8 cellular contexts compared by ENCODE assay signal in the genomic region with DNA sequence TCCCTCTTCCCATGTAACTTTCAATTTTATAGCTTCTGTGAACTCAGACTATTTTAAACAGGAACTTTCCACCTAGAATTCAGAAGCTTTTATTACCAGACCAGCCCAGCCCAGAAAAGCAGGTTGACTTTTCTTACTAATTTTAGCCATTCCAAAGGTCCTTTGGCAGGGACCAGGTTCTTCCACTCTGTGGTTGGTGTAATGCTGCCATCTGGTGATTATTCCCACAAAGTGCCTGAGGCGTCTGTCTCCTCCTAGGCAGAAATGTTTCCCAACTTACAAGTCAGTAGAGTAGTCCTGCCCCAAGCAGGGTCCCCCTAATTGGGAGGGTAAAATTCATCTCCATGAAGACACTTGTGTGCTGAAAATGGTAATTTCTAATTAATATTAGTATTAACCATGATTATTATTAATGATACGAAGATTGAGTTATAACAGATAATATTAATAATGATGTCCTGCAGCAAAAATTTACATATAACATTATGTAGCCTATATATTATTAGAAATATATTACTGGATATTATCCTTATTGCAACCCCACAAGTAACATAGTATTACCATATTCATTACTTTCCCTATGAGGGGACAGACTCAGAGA. TPM values are rescaled to one million over a fixed set of nuclear protein-coding genes. Genes with fewer than 3 reads are reported as not detected.
DNase-seq lines count a peak whose midpoint lies in the region; ATAC-seq and TF ChIP-seq lines count a peak whose summit lies in the region.

No MANE protein-coding gene starts in this region.

- ATAC-seq in foreskin keratinocyte (peak; percentile 77), GM19395 (IDR thresholded peaks at IDR 0.05; ENCODE audit: unreplicated experiment) (no peak), GM21576 (IDR thresholded peaks at IDR 0.05; ENCODE audit: unreplicated experiment) (no peak)
- no peak for ATAC-seq in activated naive CD8-positive, alpha-beta T cell treated with anti-CD3 and anti-CD28 coated beads, Interleukin-2, amount 50 U/mL, for 24 hours

- H3K4me1 Mint-ChIP-seq in activated naive CD8-positive, alpha-beta T cell treated with anti-CD3 and anti-CD28 coated beads, Interleukin-2, amount 50 U/mL, for 24 hours, result no peaks in the 10 kb centered on the region

- TF ChIP-seq CTCF in GM10266 (IDR thresholded peaks at IDR 0.05; ENCODE audit: control insufficient read depth, insufficient read depth, low read depth, missing control alignments), result peak; percentile 44
- peak; percentile 87 for TF ChIP-seq CTCF in foreskin keratinocyte (conservative IDR thresholded peaks at IDR 0.05)

- H3K9me3 Mint-ChIP-seq in activated naive CD8-positive, alpha-beta T cell treated with anti-CD3 and anti-CD28 coated beads, Interleukin-2, amount 50 U/mL, for 24 hours, result no peaks in the 10 kb centered on the region

- intact Hi-C loops in posterior cingulate gyrus (cut with DNase I), result loop anchor here (1.0 to 5.0 kb wide), 4 partner anchors 191 to 499 kb away; no protein-coding TSS in a partner anchor

- H3K9me3 ChIP-seq in SK-N-MC (ENCODE audit: low read depth, low read length), result no peaks in the 10 kb centered on the region

- no peak overlapping the region for H3K4me3 Mint-ChIP-seq in activated naive CD8-positive, alpha-beta T cell treated with anti-CD3 and anti-CD28 coated beads, Interleukin-2, amount 50 U/mL, for 24 hours

- no peak overlapping the region for H3K4me3 ChIP-seq in SK-N-MC

- H3K27me3 ChIP-seq in foreskin keratinocyte, result peaks cover 3% of the 10 kb centered on the region

- no peaks in the 10 kb centered on the region for H3K36me3 ChIP-seq in SK-N-MC (ENCODE audit: insufficient read depth, low read length)

- peak overlapping the region; percentile 38 for H3K9ac ChIP-seq in SK-N-MC (ENCODE audit: insufficient read length)

- no peak overlapping the region for H3K27ac Mint-ChIP-seq in activated naive CD8-positive, alpha-beta T cell treated with anti-CD3 and anti-CD28 coated beads, Interleukin-2, amount 50 U/mL, for 24 hours

- peak overlapping the region; percentile 93 for H3K27ac ChIP-seq in SK-N-MC
- H3K27ac ChIP-seq in foreskin keratinocyte, result no peak overlapping the region

- no peaks in the 10 kb centered on the region for H3K36me3 Mint-ChIP-seq in activated naive CD8-positive, alpha-beta T cell treated with anti-CD3 and anti-CD28 coated beads, Interleukin-2, amount 50 U/mL, for 24 hours (ENCODE audit: low read depth)

- peak; percentile 22 for DNase-seq in GM10266 (ENCODE audit: extremely low spot score)
- peak; percentile 23 for DNase-seq in NCI-H1048 (lab: John Stamatoyannopoulos, UW)
- peak; percentile 88 for DNase-seq in SK-N-MC (ENCODE audit: low read depth, low spot score)
- DNase-seq in foreskin keratinocyte, result peak; percentile 15 to 55
- DNase-seq in posterior cingulate gyrus, result peak in 6 of 10 donors; percentile 40 to 92 (median 65)
- no peak for DNase-seq in activated naive CD8-positive, alpha-beta T cell treated with anti-CD3 and anti-CD28 coated beads, Interleukin-2, amount 50 U/mL, for 24 hours

- no peaks in the 10 kb centered on the region for H3K27me3 Mint-ChIP-seq in activated naive CD8-positive, alpha-beta T cell treated with anti-CD3 and anti-CD28 coated beads, Interleukin-2, amount 50 U/mL, for 24 hours

- no peaks in the 10 kb centered on the region for H3K4me1 ChIP-seq in foreskin keratinocyte

RNA-seq across cellular contexts. Expression of gene PPP1R17, which starts 53.0 kb away (rescaled TPM):
- total RNA-seq in foreskin keratinocyte, result not detected in 2 replicates
- polyA plus RNA-seq in foreskin keratinocyte, result not detected in 2 replicates
